ENCODE assay signal across 19 cellular contexts in genomic region chr10:116104210-116104932, GRCh38.
DNase-seq lines count a peak whose midpoint lies in the region; TF ChIP-seq lines count a peak whose summit lies in the region.
"Had no signal": no experiment of that assay in that cellular context is flagged by ENCODE, and none has a peak within 500 bp of the region (broad histone marks: within the 10 kb centered on the region; RNA-seq: fewer than 3 reads in every experiment).

No MANE protein-coding gene starts in this region.

- H3K27me3 ChIP-seq in A673 (replicated peaks; ENCODE audit: insufficient read depth, low read depth, low read length, poor library complexity), result peaks cover 73% of the 10 kb centered on the region
- H3K27me3 ChIP-seq: BE2C, SJCRH30 had no signal

- no peak overlapping the region for H3K27ac ChIP-seq in A673 (ENCODE audit: low read depth, low read length, poor library complexity, severe bottlenecking)
- H3K27ac ChIP-seq: 22Rv1, SJCRH30 had no signal

- no peaks in the 10 kb centered on the region for H3K9me3 ChIP-seq in A673 (ENCODE audit: low read depth, low read length, poor library complexity, severe bottlenecking)
- H3K9me3 ChIP-seq: BE2C, SJCRH30 had no signal

- no peaks in the 10 kb centered on the region for H3K4me1 Mint-ChIP-seq in activated T-helper 2 cell treated with anti-CD3 and anti-CD28 coated beads, Interferon-gamma antibody, Interleukin-2, Interleukin-4, amounts not matched to agents 10 μg/mL and 5 μg/mL and 100 μg/mL, durations not matched to agents 14 hours and 24 hours and 36 hours (ENCODE audit: low read depth)

- TF ChIP-seq CTCF in A673 (conservative IDR thresholded peaks at IDR 0.05; ENCODE audit: low read depth, low read length), result no peak

- no peak overlapping the region for H3K4me3 ChIP-seq in A673 (ENCODE audit: low read depth, low read length, poor library complexity, severe bottlenecking)
- H3K4me3 ChIP-seq: SJCRH30 had no signal

- POLR2A ChIA-PET in A673 (lab: Charles Lee; ENCODE audit: low non-redundant PET), result no interaction called here

- intact Hi-C loops in A673 (cut with micrococcal nuclease; ENCODE audit: unreplicated experiment), result no loop called here
- intact Hi-C loops in activated T-helper 2 cell treated with anti-CD3 and anti-CD28 coated beads, Interferon-gamma antibody, Interleukin-2, Interleukin-4, amounts not matched to agents 10 μg/mL and 5 μg/mL and 100 μg/mL, durations not matched to agents 14 hours and 24 hours and 36 hours (cut with micrococcal nuclease), result no loop called here

- no peaks in the 10 kb centered on the region for H3K9me3 Mint-ChIP-seq in activated T-helper 2 cell treated with anti-CD3 and anti-CD28 coated beads, Interferon-gamma antibody, Interleukin-2, Interleukin-4, amounts not matched to agents 10 μg/mL and 5 μg/mL and 100 μg/mL, durations not matched to agents 14 hours and 24 hours and 36 hours

- CTCF ChIA-PET in A673 (lab: Charles Lee), result no interaction called here

- peak; percentile 3 for DNase-seq in stimulated activated naive CD4-positive, alpha-beta T cell treated with Interleukin-2 at 50 U/mL for 16 hours (lab: John Stamatoyannopoulos, UW)
- DNase-seq in stimulated activated naive CD4-positive, alpha-beta T cell (lab: John Stamatoyannopoulos, UW), result no peak
- DNase-seq in astrocyte of the hippocampus (ENCODE audit: low read depth, low spot score) (peak; percentile 29), myocyte (ENCODE audit: low read depth) (peak; percentile 18), A673 (ENCODE audit: low spot score) (no peak), DMS 273 treated with DMSO at 0.1 percent for 48 hours (lab: John Stamatoyannopoulos, UW) (no peak)
- DNase-seq in activated T-helper 2 cell treated with anti-CD3 and anti-CD28 coated beads, Interferon-gamma antibody, Interleukin-2, Interleukin-4, amounts not matched to agents 10 μg/mL and 5 μg/mL and 100 μg/mL, durations not matched to agents 14 hours and 24 hours and 36 hours (ENCODE audit: low spot score), result no peak
- no peak for DNase-seq in activated CD8-positive, alpha-beta memory T cell treated with anti-CD3 and anti-CD28 coated beads, Interleukin-2, amount 50 U/mL, for 4 hours
- DNase-seq: BE2C; DMS79; NCI-H1694; NCI-H2081; NCI-H2171; NCI-H345; NCI-H524; NCI-H774; NK-92 treated with Interleukin-12 subunit alpha and Interleukin-12 subunit beta, amount 100 ng/mL, for 24 hours; SJCRH30 had no signal

- H3K36me3 ChIP-seq in A673 (ENCODE audit: insufficient read depth, low read length, poor library complexity, severe bottlenecking), result no peaks in the 10 kb centered on the region
- H3K36me3 ChIP-seq: BE2C, SJCRH30 had no signal

- H3K27me3 Mint-ChIP-seq in activated T-helper 2 cell treated with anti-CD3 and anti-CD28 coated beads, Interferon-gamma antibody, Interleukin-2, Interleukin-4, amounts not matched to agents 10 μg/mL and 5 μg/mL and 100 μg/mL, durations not matched to agents 14 hours and 24 hours and 36 hours (ENCODE audit: low read depth), result no peaks in the 10 kb centered on the region

- H3K36me3 Mint-ChIP-seq in activated T-helper 2 cell treated with anti-CD3 and anti-CD28 coated beads, Interferon-gamma antibody, Interleukin-2, Interleukin-4, amounts not matched to agents 10 μg/mL and 5 μg/mL and 100 μg/mL, durations not matched to agents 14 hours and 24 hours and 36 hours (ENCODE audit: low read depth), result no peaks in the 10 kb centered on the region

- no peak overlapping the region for H3K4me3 Mint-ChIP-seq in activated T-helper 2 cell treated with anti-CD3 and anti-CD28 coated beads, Interferon-gamma antibody, Interleukin-2, Interleukin-4, amounts not matched to agents 10 μg/mL and 5 μg/mL and 100 μg/mL, durations not matched to agents 14 hours and 24 hours and 36 hours (ENCODE audit: low read depth)

- BruUV-seq in A673 (replicated peaks; lab: Mats Ljungman, UMichigan), result no TSS peak

- no peaks in the 10 kb centered on the region for H3K4me1 ChIP-seq in A673 (ENCODE audit: insufficient read depth, low read length, poor library complexity, severe bottlenecking)
- H3K4me1 ChIP-seq: BE2C had no signal

- H3K27ac Mint-ChIP-seq in activated T-helper 2 cell treated with anti-CD3 and anti-CD28 coated beads, Interferon-gamma antibody, Interleukin-2, Interleukin-4, amounts not matched to agents 10 μg/mL and 5 μg/mL and 100 μg/mL, durations not matched to agents 14 hours and 24 hours and 36 hours, result no peak overlapping the region

Comparison
In these comparisons a context has a peak if more than half of its experiments do, and no peak if none do; other contexts are left out.
1. DNase-seq: peak in stimulated activated naive CD4-positive, alpha-beta T cell treated with Interleukin-2 at 50 U/mL for 16 hours (single experiment), astrocyte of the hippocampus (single experiment) and myocyte (single experiment); none in stimulated activated naive CD4-positive, alpha-beta T cell (0 of 6), A673 (single experiment), activated T-helper 2 cell treated with anti-CD3 and anti-CD28 coated beads, Interferon-gamma antibody, Interleukin-2, Interleukin-4, amounts not matched to agents 10 μg/mL and 5 μg/mL and 100 μg/mL, durations not matched to agents 14 hours and 24 hours and 36 hours (single experiment), activated CD8-positive, alpha-beta memory T cell treated with anti-CD3 and anti-CD28 coated beads, Interleukin-2, amount 50 U/mL, for 4 hours (single experiment) and DMS 273 treated with DMSO at 0.1 percent for 48 hours (single experiment).